Comparison of ENCODE assay signal across 1 cellular context in the genomic region with DNA sequence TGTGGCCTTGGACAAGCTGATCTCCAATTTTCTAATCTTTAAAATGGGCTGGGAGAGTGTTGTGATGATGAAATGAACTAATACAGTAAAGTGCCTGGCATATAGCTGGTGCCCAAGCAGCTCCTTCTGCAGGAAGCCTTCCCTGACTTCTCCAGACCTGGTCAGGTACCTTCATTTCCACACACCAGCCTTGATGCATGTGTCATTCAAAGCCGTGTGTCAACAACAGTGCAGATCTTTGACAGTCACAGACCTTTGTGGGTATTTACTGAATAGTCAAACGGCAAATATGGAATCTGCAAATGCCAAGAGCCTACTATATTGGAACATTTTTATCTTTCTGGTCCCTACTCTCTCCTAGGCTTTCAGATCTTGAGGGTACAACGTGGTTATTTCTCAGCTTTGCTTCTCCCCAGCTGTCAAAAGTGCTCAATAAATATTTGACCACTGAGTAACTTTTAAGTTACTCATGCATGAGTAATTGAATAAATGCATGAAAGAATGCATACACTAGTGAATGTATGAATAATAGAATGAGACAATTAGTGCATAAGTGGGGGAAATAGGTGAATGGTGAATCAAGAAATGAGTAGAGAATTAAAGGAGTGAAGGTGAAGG.
TF ChIP-seq lines count a peak whose summit lies in the region.

No MANE protein-coding gene starts in this region.

TF ChIP-seq in SK-N-SH treated with all-trans-retinoic acid at 6 μM for 48 hours, 23 proteins besides CTCF, POLR2A, EP300 and RAD21 (continued from another document):
- TF ChIP-seq ARNTL (CRISPR knock-in tag; IDR thresholded peaks at IDR 0.05; ENCODE audit: borderline replicate concordance, low read depth) (no peak), ZNF70 (CRISPR knock-in tag; IDR thresholded peaks at IDR 0.05) (no peak)
